Comparison of ENCODE assay signal across 9 cellular contexts in the genomic region with DNA sequence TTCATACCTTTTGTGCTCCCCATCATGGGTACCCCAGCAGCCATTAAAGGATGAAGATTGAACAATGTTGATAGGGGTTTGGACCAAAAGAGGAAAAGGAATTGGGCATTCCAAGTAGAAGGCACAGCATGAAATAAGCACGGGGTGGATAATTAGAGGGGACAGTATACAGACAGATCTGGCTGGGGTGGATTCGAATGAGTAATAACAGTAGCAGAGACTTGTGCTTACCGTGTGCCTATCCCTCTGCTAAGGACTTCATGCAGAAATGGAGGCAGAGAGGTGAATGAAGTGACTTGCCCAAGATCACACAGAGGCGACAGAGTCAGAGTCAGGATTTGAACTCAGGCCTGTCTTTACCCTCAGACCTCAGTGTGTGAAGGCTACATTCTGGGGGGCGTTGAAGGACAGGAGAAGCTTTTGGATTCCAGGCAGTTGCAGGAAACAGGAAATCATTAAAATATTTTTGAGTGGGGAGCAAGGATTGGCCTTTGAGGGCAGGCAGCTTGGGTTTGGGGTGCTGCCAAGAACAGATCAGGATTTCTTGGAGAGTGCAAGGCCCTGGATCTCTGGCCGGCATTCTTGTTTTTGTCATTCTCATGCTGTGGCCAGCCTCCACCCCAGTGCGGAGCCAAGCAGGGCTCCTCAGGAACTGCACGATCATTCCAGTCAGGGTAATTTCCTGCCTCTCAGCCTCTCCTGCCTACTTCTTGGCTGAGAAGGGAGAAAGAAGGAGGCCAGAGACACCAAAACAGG. TPM values are rescaled to one million over a fixed set of nuclear protein-coding genes. Genes with fewer than 3 reads are reported as not detected.
DNase-seq lines count a peak whose midpoint lies in the region; ATAC-seq and TF ChIP-seq lines count a peak whose summit lies in the region.
"Had no signal": no experiment of that assay in that cellular context is flagged by ENCODE, and none has a peak within 500 bp of the region (broad histone marks: within the 10 kb centered on the region; RNA-seq: fewer than 3 reads in every experiment).

No MANE protein-coding gene starts in this region.

- H3K9me3 Mint-ChIP-seq in activated CD8-positive, alpha-beta T cell treated with anti-CD3 and anti-CD28 coated beads, Interleukin-2, amount 10 ng/mL, durations not matched to agents 7 days and 5 days (ENCODE audit: insufficient read depth): no peaks in the 10 kb centered on the region

- H3K9me3 ChIP-seq in gastroesophageal sphincter: no peaks in the 10 kb centered on the region

- peak in 2 of 4 experiments; percentile 12 to 22 for TF ChIP-seq CTCF in gastroesophageal sphincter (IDR thresholded peaks at IDR 0.05)

- no peak for TF ChIP-seq EP300 in gastroesophageal sphincter (IDR thresholded peaks at IDR 0.05)

- peaks cover 9 to 50% (median 22%) of the 10 kb centered on the region in 3 donors for H3K4me1 ChIP-seq in gastroesophageal sphincter

- DNase-seq in AG20443 (ENCODE audit: low spot score) (peak; percentile 96), pons (ENCODE audit: low spot score) (peak; percentile 69), SIG-M5 treated with dmso at 0.1 percent for 504 hours (lab: John Stamatoyannopoulos, UW; ENCODE audit: unreplicated experiment) (no peak), NCI-H345 treated with DMSO at 0.1 percent for 48 hours (lab: John Stamatoyannopoulos, UW; ENCODE audit: unreplicated experiment) (no peak)
- no peak for DNase-seq in activated CD8-positive, alpha-beta T cell treated with anti-CD3 and anti-CD28 coated beads, Interleukin-2, amount 10 ng/mL, durations not matched to agents 7 days and 5 days

- H3K4me3 ChIP-seq in gastroesophageal sphincter: no peak overlapping the region

- H3K4me3 Mint-ChIP-seq in activated CD8-positive, alpha-beta T cell treated with anti-CD3 and anti-CD28 coated beads, Interleukin-2, amount 10 ng/mL, durations not matched to agents 7 days and 5 days: no peak overlapping the region

- H3K36me3 ChIP-seq in gastroesophageal sphincter: peaks cover 0 to 62% of the 10 kb centered on the region in 2 donors

- ATAC-seq in activated CD8-positive, alpha-beta T cell treated with anti-CD3 and anti-CD28 coated beads, Interleukin-2, amount 10 ng/mL, durations not matched to agents 7 days and 5 days: no peak
- peak; percentile 97 for ATAC-seq in gastroesophageal sphincter
- ATAC-seq in GM18519 (IDR thresholded peaks at IDR 0.05; ENCODE audit: low FRiP score, unreplicated experiment): no peak
- ATAC-seq in HG03469 (IDR thresholded peaks at IDR 0.05; ENCODE audit: unreplicated experiment): no peak

- no peaks in the 10 kb centered on the region for H3K27me3 Mint-ChIP-seq in activated CD8-positive, alpha-beta T cell treated with anti-CD3 and anti-CD28 coated beads, Interleukin-2, amount 10 ng/mL, durations not matched to agents 7 days and 5 days (ENCODE audit: low read depth)

- 18 to 26% methylated on average over 8 of the region's 8 CpGs for WGBS in gastroesophageal sphincter (ENCODE audit: low coverage in 1 of 2), 2 donors

- peaks cover 29% of the 10 kb centered on the region for H3K36me3 Mint-ChIP-seq in activated CD8-positive, alpha-beta T cell treated with anti-CD3 and anti-CD28 coated beads, Interleukin-2, amount 10 ng/mL, durations not matched to agents 7 days and 5 days (ENCODE audit: low read depth)

- no peak for TF ChIP-seq POLR2A in gastroesophageal sphincter (IDR thresholded peaks at IDR 0.05)

- CTCF ChIA-PET in activated CD8-positive, alpha-beta T cell treated with anti-CD3 and anti-CD28 coated beads, Interleukin-2, amount 10 ng/mL, durations not matched to agents 7 days and 5 days (lab: Charles Lee): no interaction called here

- H3K27ac ChIP-seq in gastroesophageal sphincter: peak overlapping the region; percentile 89 to 99 (median 92)

- no peaks in the 10 kb centered on the region for H3K27me3 ChIP-seq in gastroesophageal sphincter

- POLR2A ChIA-PET in activated CD8-positive, alpha-beta T cell treated with anti-CD3 and anti-CD28 coated beads, Interleukin-2, amount 10 ng/mL, durations not matched to agents 7 days and 5 days (lab: Charles Lee): no interaction called here

- peak overlapping the region; percentile 13 for H3K27ac Mint-ChIP-seq in activated CD8-positive, alpha-beta T cell treated with anti-CD3 and anti-CD28 coated beads, Interleukin-2, amount 10 ng/mL, durations not matched to agents 7 days and 5 days

- no peaks in the 10 kb centered on the region for H3K4me1 Mint-ChIP-seq in activated CD8-positive, alpha-beta T cell treated with anti-CD3 and anti-CD28 coated beads, Interleukin-2, amount 10 ng/mL, durations not matched to agents 7 days and 5 days (ENCODE audit: low read depth)

RNA-seq across cellular contexts. Expression of a gene that starts 18.7 kb away (rescaled TPM):
- total RNA-seq in activated CD8-positive, alpha-beta T cell treated with anti-CD3 and anti-CD28 coated beads, Interleukin-2, amount 10 ng/mL, durations not matched to agents 7 days and 5 days: 10 to 100 TPM; 48.2 to 48.9 TPM
- 10 to 100 TPM; 32.8 to 48.0 (median 44.0) TPM for total RNA-seq in gastroesophageal sphincter

RNA-seq across cellular contexts. Expression of a gene that starts 19.0 kb away (rescaled TPM):
- 10 to 100 TPM; 32.6 to 39.3 TPM for total RNA-seq in activated CD8-positive, alpha-beta T cell treated with anti-CD3 and anti-CD28 coated beads, Interleukin-2, amount 10 ng/mL, durations not matched to agents 7 days and 5 days
- total RNA-seq in gastroesophageal sphincter: 10 to 100 TPM; 30.0 to 50.7 (median 36.4) TPM

RNA-seq across cellular contexts. Expression of a gene that starts 30.0 kb away (rescaled TPM):
- 10 to 100 TPM; 43.7 to 44.5 TPM for total RNA-seq in activated CD8-positive, alpha-beta T cell treated with anti-CD3 and anti-CD28 coated beads, Interleukin-2, amount 10 ng/mL, durations not matched to agents 7 days and 5 days
- total RNA-seq in gastroesophageal sphincter: 100 to 1,000 TPM in 1 of 4 donors, 10 to 100 TPM in 3; 68.2 to 121 (median 92.8) TPM

RNA-seq across cellular contexts. Expression of a gene that starts 34.4 kb away (rescaled TPM):
- total RNA-seq in activated CD8-positive, alpha-beta T cell treated with anti-CD3 and anti-CD28 coated beads, Interleukin-2, amount 10 ng/mL, durations not matched to agents 7 days and 5 days: 10 to 100 TPM; 72.4 to 91.4 TPM
- 100 to 1,000 TPM in 3 of 4 donors, 10 to 100 TPM in 1; 78.6 to 276 (median 158) TPM for total RNA-seq in gastroesophageal sphincter

RNA-seq across cellular contexts. Expression of a gene that starts 36.4 kb away (rescaled TPM):
- total RNA-seq in activated CD8-positive, alpha-beta T cell treated with anti-CD3 and anti-CD28 coated beads, Interleukin-2, amount 10 ng/mL, durations not matched to agents 7 days and 5 days: 100 to 1,000 TPM; 471 to 482 TPM
- total RNA-seq in gastroesophageal sphincter: 10 to 100 TPM in 3 of 4 donors, 1 to 10 TPM in 1; 5.2 to 19.5 (median 14.8) TPM
- total RNA-seq: bronchial epithelial cell had no signal

Comparison
In these comparisons a context has a peak if more than half of its experiments do, and no peak if none do; other contexts are left out.
1. DNase-seq: peak in AG20443 (single experiment) and pons (single experiment); none in activated CD8-positive, alpha-beta T cell treated with anti-CD3 and anti-CD28 coated beads, Interleukin-2, amount 10 ng/mL, durations not matched to agents 7 days and 5 days (single experiment), SIG-M5 treated with dmso at 0.1 percent for 504 hours (single experiment) and NCI-H345 treated with DMSO at 0.1 percent for 48 hours (single experiment).